In genomic region chr20:45821942-45822341, GRCh38 we compare ENCODE assay signal across 18 cellular contexts. TPM values are rescaled to one million over a fixed set of nuclear protein-coding genes. Genes with fewer than 3 reads are reported as not detected.
"Had no signal": no experiment of that assay in that cellular context is flagged by ENCODE, and none has a peak within 500 bp of the region (broad histone marks: within the 10 kb centered on the region; RNA-seq: fewer than 3 reads in every experiment).

No MANE protein-coding gene starts in this region.

- H3K9me3 ChIP-seq: sigmoid colon, testis had no signal

- H3K36me3 ChIP-seq: cardiac muscle cell, sigmoid colon had no signal

- H3K27me3 ChIP-seq: cardiac muscle cell, testis had no signal

- H3K4me3 ChIP-seq: cardiac muscle cell, testis had no signal

- ATAC-seq: left lobe of liver; natural killer cell treated with Interleukin-12 subunit alpha and Interleukin-12 subunit beta and Interleukin-15 and Interleukin-18, amount 100 ng/mL, for 72 hours; stimulated activated naive CD8-positive, alpha-beta T cell treated with anti-CD3 and anti-CD28 coated beads, Interleukin-15, Interleukin-2, amounts not matched to agents 100 U/mL and 50 U/mL, for 24 hours had no signal

- H3K27ac ChIP-seq: cardiac muscle cell, foreskin keratinocyte, sigmoid colon, testis had no signal

- DNase-seq: activated CD4-positive, alpha-beta memory T cell treated with anti-CD3 and anti-CD28 coated beads for 36 hours; activated CD4-positive, alpha-beta T cell treated with anti-CD3 and anti-CD28 coated beads for 1 hour; activated effector memory CD4-positive, alpha-beta T cell treated with anti-CD3 and anti-CD28 coated beads, Interleukin-2, amount 50 U/mL, for 16 hours; activated T-cell treated with anti-CD3 and anti-CD28 coated beads, Interleukin-2, amount 50 U/mL, for 4 hours; foreskin keratinocyte; head of caudate nucleus; mammary epithelial cell; sigmoid colon; stimulated activated CD4-positive, alpha-beta T cell treated with anti-CD3 and anti-CD28 coated beads, Interleukin-4, amount 100 ng/mL, for 1 hour; stimulated activated CD8-positive, alpha-beta memory T cell treated with anti-CD3 and anti-CD28 coated beads, Interleukin-4, amount 100 ng/mL, for 48 hours; stimulated activated naive CD8-positive, alpha-beta T cell treated with anti-CD3 and anti-CD28 coated beads, Interleukin-15, Interleukin-2, amounts not matched to agents 100 U/mL and 50 U/mL, for 24 hours; T1000; testis had no signal

- H3K4me1 ChIP-seq: foreskin keratinocyte had no signal

RNA-seq across cellular contexts. Expression of gene TNNC2, which starts 5.2 kb away (rescaled TPM):
- total RNA-seq: activated CD4-positive, alpha-beta memory T cell treated with anti-CD3 and anti-CD28 coated beads for 36 hours; activated T-cell treated with anti-CD3 and anti-CD28 coated beads, Interleukin-2, amount 50 U/mL, for 4 hours; astrocyte; foreskin keratinocyte; left lobe of liver; mammary epithelial cell; natural killer cell treated with Interleukin-12 subunit alpha and Interleukin-12 subunit beta and Interleukin-15 and Interleukin-18, amount 100 ng/mL, for 72 hours; pulmonary artery endothelial cell had no signal

RNA-seq across cellular contexts. Expression of gene WFDC3, which starts 30.3 kb away (rescaled TPM):
- total RNA-seq: activated CD4-positive, alpha-beta memory T cell treated with anti-CD3 and anti-CD28 coated beads for 36 hours; activated T-cell treated with anti-CD3 and anti-CD28 coated beads, Interleukin-2, amount 50 U/mL, for 4 hours; cardiac muscle cell; left lobe of liver; natural killer cell treated with Interleukin-12 subunit alpha and Interleukin-12 subunit beta and Interleukin-15 and Interleukin-18, amount 100 ng/mL, for 72 hours; pulmonary artery endothelial cell had no signal
